ENCODE assay signal across 8 cellular contexts in the genomic region with DNA sequence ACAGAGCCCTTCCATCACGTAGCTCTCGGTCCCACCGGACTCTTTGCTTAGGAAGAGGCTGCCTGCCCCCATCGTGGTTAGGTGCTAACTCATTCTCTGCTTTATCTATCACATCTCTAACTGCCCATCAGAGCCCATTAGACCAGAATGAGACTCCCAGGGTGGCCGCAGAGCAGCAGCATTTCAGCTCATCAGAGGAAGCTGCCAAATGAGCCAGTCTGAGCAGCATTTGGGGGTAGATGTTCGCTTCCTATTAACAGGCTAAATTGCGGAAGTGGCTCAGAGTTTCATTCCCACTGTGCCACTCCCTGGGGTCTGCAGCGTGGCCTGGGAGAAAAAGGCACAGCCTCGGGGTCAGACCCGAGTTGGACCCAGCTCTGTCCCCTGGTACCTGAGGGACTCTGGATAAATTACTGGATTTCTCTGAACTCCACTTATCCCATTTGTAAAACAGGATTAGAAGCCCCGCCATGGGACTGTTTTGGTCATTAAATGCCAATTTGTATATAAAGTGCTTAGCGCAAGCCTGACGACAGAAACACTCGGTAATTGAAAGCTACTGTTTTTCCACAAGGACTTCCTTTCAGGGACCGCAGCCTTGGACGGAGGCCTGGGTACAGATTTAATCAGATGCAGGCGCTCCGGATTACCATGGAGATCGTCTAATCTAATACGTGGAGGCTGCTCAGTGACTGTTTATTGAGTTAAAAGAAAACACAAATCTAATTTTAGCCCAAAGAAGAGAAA.
DNase-seq lines count a peak whose midpoint lies in the region; ATAC-seq and TF ChIP-seq lines count a peak whose summit lies in the region.

No MANE protein-coding gene starts in this region.

- TF ChIP-seq CTCF in smooth muscle cell (IDR thresholded peaks at IDR 0.05; ENCODE audit: borderline replicate concordance, insufficient read depth, poor library complexity, severe bottlenecking) (no peak), RWPE1 (conservative IDR thresholded peaks at IDR 0.05; ENCODE audit: low read depth) (no peak)

- ATAC-seq in GM21619 (IDR thresholded peaks at IDR 0.05; ENCODE audit: unreplicated experiment), result peak; percentile 69
- peak; percentile 92 for ATAC-seq in SK-N-SH treated with all-trans-retinoic acid at 6 μM for 48 hours
- ATAC-seq in HG02571 (IDR thresholded peaks at IDR 0.05; ENCODE audit: unreplicated experiment), result no peak
- ATAC-seq in HG03439 (IDR thresholded peaks at IDR 0.05; ENCODE audit: unreplicated experiment), result no peak

- peak overlapping the region; percentile 69 for H3K4me2 ChIP-seq in smooth muscle cell

- CTCF ChIA-PET in RWPE1 (lab: Yijun Ruan, JAX), result interaction anchor here (0.6 to 0.8 kb wide), 4 partner anchors 33 to 1003 kb away, joined by 3 read pairs; no protein-coding TSS in a partner anchor

- no peak overlapping the region for H3K4me3 ChIP-seq in smooth muscle cell

- DNase-seq in fibroblast of the conjunctiva (ENCODE audit: low read depth) (peak; percentile 75), smooth muscle cell (lab: John Stamatoyannopoulos, UW; ENCODE audit: unreplicated experiment) (no peak), RWPE1 (ENCODE audit: low spot score) (no peak), NCI-H446 (lab: John Stamatoyannopoulos, UW) (no peak)

- H2AFZ ChIP-seq in smooth muscle cell (ENCODE audit: low read depth), result no peak overlapping the region

- H3K27me3 ChIP-seq in smooth muscle cell (ENCODE audit: low read depth), result no peaks in the 10 kb centered on the region

- peaks cover 10% of the 10 kb centered on the region for H3K4me1 ChIP-seq in smooth muscle cell (ENCODE audit: low read depth)

- H3K9ac ChIP-seq in smooth muscle cell (ENCODE audit: low read depth), result no peak overlapping the region

- no peaks in the 10 kb centered on the region for H3F3A ChIP-seq in smooth muscle cell (ENCODE audit: low read depth)

- no peak overlapping the region for H3K27ac ChIP-seq in smooth muscle cell (ENCODE audit: low read depth)
- H3K27ac ChIP-seq in RWPE1, result no peak overlapping the region

- POLR2A ChIA-PET in RWPE1 (lab: Yijun Ruan, JAX; ENCODE audit: low non-redundant PET), result no interaction called here

- WGBS in smooth muscle cell (ENCODE audit: low lambda C conversion rate), result 42% methylated on average over 20 of the region's 20 CpGs

- no peaks in the 10 kb centered on the region for H3K36me3 ChIP-seq in smooth muscle cell (ENCODE audit: low read depth)

- H3K9me3 ChIP-seq in smooth muscle cell (replicated peaks; ENCODE audit: low read depth), result no peaks in the 10 kb centered on the region

- H4K20me1 ChIP-seq in smooth muscle cell (ENCODE audit: low read depth), result no peaks in the 10 kb centered on the region

- H3K79me2 ChIP-seq in smooth muscle cell (ENCODE audit: low read depth), result no peaks in the 10 kb centered on the region

TF ChIP-seq in SK-N-SH treated with all-trans-retinoic acid at 6 μM for 48 hours, 23 proteins besides CTCF, POLR2A, EP300 and RAD21:
- TF ChIP-seq ZNF8 (CRISPR knock-in tag; IDR thresholded peaks at IDR 0.05), result 0 out of 2 replicates have a peak, but pooled peaks have one; percentile 15
- peak; percentile 96 for TF ChIP-seq TCF4 (CRISPR knock-in tag; IDR thresholded peaks at IDR 0.05; ENCODE audit: borderline replicate concordance)
- TF ChIP-seq, protein P1, sequence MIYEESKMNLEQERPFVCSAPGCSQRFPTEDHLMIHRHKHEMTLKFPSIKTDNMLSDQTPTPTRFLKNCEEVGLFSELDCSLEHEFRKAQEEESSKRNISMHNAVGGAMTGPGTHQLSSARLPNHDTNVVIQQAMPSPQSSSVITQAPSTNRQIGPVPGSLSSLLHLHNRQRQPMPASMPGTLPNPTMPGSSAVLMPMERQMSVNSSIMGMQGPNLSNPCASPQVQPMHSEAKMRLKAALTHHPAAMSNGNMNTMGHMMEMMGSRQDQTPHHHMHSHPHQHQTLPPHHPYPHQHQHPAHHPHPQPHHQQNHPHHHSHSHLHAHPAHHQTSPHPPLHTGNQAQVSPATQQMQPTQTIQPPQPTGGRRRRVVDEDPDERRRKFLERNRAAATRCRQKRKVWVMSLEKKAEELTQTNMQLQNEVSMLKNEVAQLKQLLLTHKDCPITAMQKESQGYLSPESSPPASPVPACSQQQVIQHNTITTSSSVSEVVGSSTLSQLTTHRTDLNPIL (CRISPR knock-in tag; IDR thresholded peaks at IDR 0.05; ENCODE audit: low read depth), result 0 out of 2 replicates have a peak, but pooled peaks have one; percentile 48
- no peak for TF ChIP-seq ZNF70 (CRISPR knock-in tag; IDR thresholded peaks at IDR 0.05)
- TF ChIP-seq, protein P2, sequence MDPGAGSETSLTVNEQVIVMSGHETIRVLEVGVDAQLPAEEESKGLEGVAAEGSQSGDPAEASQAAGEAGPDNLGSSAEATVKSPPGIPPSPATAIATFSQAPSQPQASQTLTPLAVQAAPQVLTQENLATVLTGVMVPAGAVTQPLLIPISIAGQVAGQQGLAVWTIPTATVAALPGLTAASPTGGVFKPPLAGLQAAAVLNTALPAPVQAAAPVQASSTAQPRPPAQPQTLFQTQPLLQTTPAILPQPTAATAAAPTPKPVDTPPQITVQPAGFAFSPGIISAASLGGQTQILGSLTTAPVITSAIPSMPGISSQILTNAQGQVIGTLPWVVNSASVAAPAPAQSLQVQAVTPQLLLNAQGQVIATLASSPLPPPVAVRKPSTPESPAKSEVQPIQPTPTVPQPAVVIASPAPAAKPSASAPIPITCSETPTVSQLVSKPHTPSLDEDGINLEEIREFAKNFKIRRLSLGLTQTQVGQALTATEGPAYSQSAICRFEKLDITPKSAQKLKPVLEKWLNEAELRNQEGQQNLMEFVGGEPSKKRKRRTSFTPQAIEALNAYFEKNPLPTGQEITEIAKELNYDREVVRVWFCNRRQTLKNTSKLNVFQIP (CRISPR knock-in tag; IDR thresholded peaks at IDR 0.05; ENCODE audit: borderline replicate concordance, low read depth), result no peak
- no peak for TF ChIP-seq TOX (CRISPR knock-in tag; IDR thresholded peaks at IDR 0.05; ENCODE audit: borderline replicate concordance)
- peak; percentile 73 for TF ChIP-seq ZFP3 (CRISPR knock-in tag; IDR thresholded peaks at IDR 0.05)
- peak; percentile 85 for TF ChIP-seq ISL1 (CRISPR knock-in tag; IDR thresholded peaks at IDR 0.05)
- TF ChIP-seq ZNF565 (CRISPR knock-in tag; conservative IDR thresholded peaks at IDR 0.05; ENCODE audit: low read depth), result no peak

Comparison
In these comparisons a context has a peak if more than half of its experiments do, and no peak if none do; other contexts are left out.
1. ATAC-seq: peak in GM21619 (single experiment) and SK-N-SH treated with all-trans-retinoic acid at 6 μM for 48 hours (single experiment); none in HG02571 (single experiment) and HG03439 (single experiment).